Comparison of ENCODE assay signal across 8 cellular contexts in the genomic region with DNA sequence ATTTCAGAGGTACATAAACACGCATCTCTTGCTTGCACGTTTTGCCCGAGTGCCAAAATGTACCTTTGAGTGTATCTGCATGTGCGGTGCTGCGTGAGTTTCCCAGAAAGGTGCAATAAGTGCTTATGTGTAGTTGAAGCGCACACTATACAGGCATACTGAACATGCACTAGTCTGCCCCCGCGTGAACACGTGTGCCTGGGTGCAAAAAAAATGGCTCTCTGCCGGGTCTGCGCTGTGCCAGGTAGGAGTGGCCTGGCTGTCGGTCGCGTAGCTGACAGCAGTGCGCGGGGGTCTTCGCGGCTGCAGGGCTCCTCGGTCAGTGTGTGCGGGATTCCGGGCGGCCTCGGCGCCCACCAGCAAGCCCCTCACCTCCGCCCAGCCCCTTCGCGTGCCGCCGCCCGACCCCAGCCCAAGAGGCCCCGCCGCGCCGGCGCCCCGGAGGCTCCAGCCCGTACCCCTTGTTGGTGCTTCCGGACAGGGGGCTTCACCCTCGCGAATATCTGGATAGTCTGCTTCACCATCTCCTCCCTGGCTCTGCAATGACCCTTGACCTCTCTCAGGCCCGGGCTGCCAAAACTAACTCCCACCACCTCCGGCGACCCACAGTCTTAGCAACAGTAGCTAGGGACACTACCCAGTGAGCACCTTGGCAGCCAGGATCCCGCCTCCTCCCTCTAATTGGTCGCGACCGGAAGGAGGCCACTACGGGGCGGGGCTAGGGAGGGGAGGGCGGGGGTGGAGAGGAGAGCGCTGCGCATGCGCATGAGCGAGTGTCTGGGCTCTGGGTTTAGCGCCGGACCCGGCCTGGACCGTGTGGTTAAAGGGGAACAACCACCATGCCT. TPM values are rescaled to one million over a fixed set of nuclear protein-coding genes. Genes with fewer than 3 reads are reported as not detected.
DNase-seq lines count a peak whose midpoint lies in the region; ATAC-seq and TF ChIP-seq lines count a peak whose summit lies in the region.

A gene with protein sequence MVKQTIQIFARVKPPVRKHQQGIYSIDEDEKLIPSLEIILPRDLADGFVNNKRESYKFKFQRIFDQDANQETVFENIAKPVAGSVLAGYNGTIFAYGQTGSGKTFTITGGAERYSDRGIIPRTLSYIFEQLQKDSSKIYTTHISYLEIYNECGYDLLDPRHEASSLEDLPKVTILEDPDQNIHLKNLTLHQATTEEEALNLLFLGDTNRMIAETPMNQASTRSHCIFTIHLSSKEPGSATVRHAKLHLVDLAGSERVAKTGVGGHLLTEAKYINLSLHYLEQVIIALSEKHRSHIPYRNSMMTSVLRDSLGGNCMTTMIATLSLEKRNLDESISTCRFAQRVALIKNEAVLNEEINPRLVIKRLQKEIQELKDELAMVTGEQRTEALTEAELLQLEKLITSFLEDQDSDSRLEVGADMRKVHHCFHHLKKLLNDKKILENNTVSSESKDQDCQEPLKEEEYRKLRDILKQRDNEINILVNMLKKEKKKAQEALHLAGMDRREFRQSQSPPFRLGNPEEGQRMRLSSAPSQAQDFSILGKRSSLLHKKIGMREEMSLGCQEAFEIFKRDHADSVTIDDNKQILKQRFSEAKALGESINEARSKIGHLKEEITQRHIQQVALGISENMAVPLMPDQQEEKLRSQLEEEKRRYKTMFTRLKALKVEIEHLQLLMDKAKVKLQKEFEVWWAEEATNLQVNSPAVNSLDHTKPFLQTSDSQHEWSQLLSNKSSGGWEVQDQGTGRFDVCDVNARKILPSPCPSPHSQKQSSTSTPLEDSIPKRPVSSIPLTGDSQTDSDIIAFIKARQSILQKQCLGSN (minus strand): TSS at position 622 of the 845 bp plus-strand sequence. CDS start 98 bp downstream, at position 524.

- H3K27me3 ChIP-seq in HUES64 (ENCODE audit: insufficient read depth, low read length), result no peaks in the 10 kb centered on the region

- peak within 1 kb of the TSS; percentile 99 for H3K4me3 Mint-ChIP-seq in nephron progenitor cell

- H3K27ac ChIP-seq in HUES64 (ENCODE audit: low read depth, low read length), result no peak within 1 kb of the TSS

- no peaks in the 10 kb centered on the region for H3K36me3 ChIP-seq in HUES64 (ENCODE audit: insufficient read depth, low read length)

- no peaks in the 10 kb centered on the region for H3K9me3 Mint-ChIP-seq in nephron progenitor cell

- peak; percentile 98 for ATAC-seq in GM21423 (IDR thresholded peaks at IDR 0.05; ENCODE audit: unreplicated experiment)

- H3K9ac ChIP-seq in HUES64 (ENCODE audit: low read depth, low read length), result peak within 1 kb of the TSS; percentile 12

- no peaks in the 10 kb centered on the region for H3K9me3 ChIP-seq in HUES64 (ENCODE audit: insufficient read depth, low read depth, low read length)

- TF ChIP-seq CTCF in fibroblast of villous mesenchyme (IDR thresholded peaks at IDR 0.05; ENCODE audit: insufficient read depth, low read depth, low read length), result no peak
- TF ChIP-seq CTCF in nephron progenitor cell (IDR thresholded peaks at IDR 0.05), result no peak

- peak within 1 kb of the TSS; percentile 96 for H3K27ac Mint-ChIP-seq in nephron progenitor cell

- WGBS in HUES64, result 10% methylated on average over 58 of the region's 58 CpGs

- DNase-seq in COR-L47 (lab: John Stamatoyannopoulos, UW) (peak; percentile 91), activated gamma-delta T cell treated with Interleukin-2 at 50 U/mL for 16 hours (peak; percentile 65), fibroblast of villous mesenchyme (ENCODE audit: low read depth) (peak; percentile 79), nephron progenitor cell (peak; percentile 92)
- DNase-seq in stimulated activated naive CD4-positive, alpha-beta T cell treated with Interleukin-2 at 50 U/mL for 16 hours (lab: John Stamatoyannopoulos, UW), result peak; percentile 66

- peaks cover 12% of the 10 kb centered on the region for H3K4me1 Mint-ChIP-seq in nephron progenitor cell

- H3K27me3 Mint-ChIP-seq in nephron progenitor cell (ENCODE audit: low read depth, poor library complexity), result no peaks in the 10 kb centered on the region

- H3K36me3 Mint-ChIP-seq in nephron progenitor cell (ENCODE audit: low read depth), result no peaks in the 10 kb centered on the region

- H3K4me3 ChIP-seq in HUES64 (ENCODE audit: low read length) (peak within 1 kb of the TSS; percentile 78), fibroblast of villous mesenchyme (ENCODE audit: low read depth, low read length) (peak within 1 kb of the TSS; percentile 81)

- H3K4me1 ChIP-seq in HUES64 (ENCODE audit: insufficient read depth, low read length), result no peaks in the 10 kb centered on the region

TF ChIP-seq in PFSK-1, 5 proteins besides CTCF, POLR2A, EP300 and RAD21:
- TF ChIP-seq FOXP2 (optimal IDR thresholded peaks at IDR 0.05; ENCODE audit: borderline replicate concordance, extremely low read depth, extremely low read length, insufficient read depth), result peak; percentile 27
- TF ChIP-seq TAF1 (IDR thresholded peaks at IDR 0.05; ENCODE audit: borderline replicate concordance, insufficient read depth, low read length), result no peak

RNA-seq across cellular contexts. Expression of the gene that starts here (rescaled TPM):
- 1.2 TPM for polyA plus RNA-seq in HUES64 (2013, experiment 1 of 2)
- 0.76 TPM for polyA plus RNA-seq in HUES64 (2013, experiment 2 of 2)
- 0.21 TPM for polyA plus RNA-seq in PFSK-1 (2012; ENCODE audit: insufficient read length, low read depth)
- 0.32 and 0.43 TPM in 2 replicates for total RNA-seq in fibroblast of villous mesenchyme

Comparison
In these comparisons a context has a peak if more than half of its experiments do, and no peak if none do; other contexts are left out.
1. Peak in DNase-seq and H3K4me3 ChIP-seq in fibroblast of villous mesenchyme; RNA of the gene not detected or under 1 TPM.